Comparison of ENCODE assay signal across 8 cellular contexts in genomic region chr11:118928108-118928869, GRCh38. TPM values are rescaled to one million over a fixed set of nuclear protein-coding genes. Genes with fewer than 3 reads are reported as not detected.
DNase-seq lines count a peak whose midpoint lies in the region; ATAC-seq and TF ChIP-seq lines count a peak whose summit lies in the region.

No MANE protein-coding gene starts in this region.

- peak; percentile 68 for ATAC-seq in activated T-helper 17 cell treated with anti-CD3 and anti-CD28 coated beads, Interleukin-2, amount 50 U/mL, for 72 hours (replicated peaks)
- ATAC-seq in natural killer cell treated with Interleukin-12 subunit alpha and Interleukin-12 subunit beta and Interleukin-15 and Interleukin-18, amount 100 ng/mL, for 72 hours, result peak; percentile 72 to 82

- peak; percentile 95 for DNase-seq in DMS79 treated with DMSO at 0.1 percent for 48 hours (lab: John Stamatoyannopoulos, UW)
- peak; percentile 97 for DNase-seq in H7
- DNase-seq in RPMI8226, result peak; percentile 94
- peak; percentile 93 for DNase-seq in fibroblast of peridontal ligament (ENCODE audit: extremely low read depth)
- peak; percentile 91 for DNase-seq in natural killer cell treated with Interleukin-12 subunit alpha and Interleukin-12 subunit beta and Interleukin-15 and Interleukin-18, amount 100 ng/mL, for 72 hours (ENCODE audit: low spot score)

- peaks cover 22% of the 10 kb centered on the region for H3K36me3 Mint-ChIP-seq in activated T-helper 17 cell treated with anti-CD3 and anti-CD28 coated beads, Interleukin-2, amount 50 U/mL, for 72 hours (ENCODE audit: low read depth)
- no peaks in the 10 kb centered on the region for H3K36me3 Mint-ChIP-seq in natural killer cell treated with Interleukin-12 subunit alpha and Interleukin-12 subunit beta and Interleukin-15 and Interleukin-18, amount 100 ng/mL, for 72 hours
- H3K36me3 Mint-ChIP-seq in stimulated activated naive CD8-positive, alpha-beta T cell treated with anti-CD3 and anti-CD28 coated beads, Interleukin-15, Interleukin-2, amounts not matched to agents 100 ng/mL and 50 ng/mL, for 24 hours (ENCODE audit: low read depth), result no peaks in the 10 kb centered on the region

- H2AFZ ChIP-seq in Loucy (ENCODE audit: low read length), result peak overlapping the region; percentile 92

- peak overlapping the region; percentile 83 for H3K4me3 ChIP-seq in H7 (ENCODE audit: insufficient read depth, low read depth, low read length)
- peak overlapping the region; percentile 88 for H3K4me3 ChIP-seq in Loucy (ENCODE audit: low read length, poor library complexity, severe bottlenecking)

- peak; percentile 90 for TF ChIP-seq CTCF in Loucy (conservative IDR thresholded peaks at IDR 0.05; ENCODE audit: low read length)

- H3K4me1 Mint-ChIP-seq in activated T-helper 17 cell treated with anti-CD3 and anti-CD28 coated beads, Interleukin-2, amount 50 U/mL, for 72 hours, result peaks cover 11% of the 10 kb centered on the region
- H3K4me1 Mint-ChIP-seq in natural killer cell treated with Interleukin-12 subunit alpha and Interleukin-12 subunit beta and Interleukin-15 and Interleukin-18, amount 100 ng/mL, for 72 hours (ENCODE audit: low read depth in 2 of 2), result peaks cover 50 to 52% of the 10 kb centered on the region in 2 donors
- peaks cover 57% of the 10 kb centered on the region for H3K4me1 Mint-ChIP-seq in stimulated activated naive CD8-positive, alpha-beta T cell treated with anti-CD3 and anti-CD28 coated beads, Interleukin-15, Interleukin-2, amounts not matched to agents 100 ng/mL and 50 ng/mL, for 24 hours (ENCODE audit: low read depth)

- H3K9me3 ChIP-seq in Loucy (ENCODE audit: insufficient read depth, low read depth, low read length), result no peaks in the 10 kb centered on the region

- peak overlapping the region; percentile 98 for H3K4me3 Mint-ChIP-seq in activated T-helper 17 cell treated with anti-CD3 and anti-CD28 coated beads, Interleukin-2, amount 50 U/mL, for 72 hours
- peak overlapping the region; percentile 95 for H3K4me3 Mint-ChIP-seq in natural killer cell treated with Interleukin-12 subunit alpha and Interleukin-12 subunit beta and Interleukin-15 and Interleukin-18, amount 100 ng/mL, for 72 hours
- peak overlapping the region; percentile 89 for H3K4me3 Mint-ChIP-seq in stimulated activated naive CD8-positive, alpha-beta T cell treated with anti-CD3 and anti-CD28 coated beads, Interleukin-15, Interleukin-2, amounts not matched to agents 100 ng/mL and 50 ng/mL, for 24 hours

- peaks cover 21% of the 10 kb centered on the region for H3K79me2 ChIP-seq in Loucy (ENCODE audit: insufficient read depth, low read length)

- H3K27ac Mint-ChIP-seq in activated T-helper 17 cell treated with anti-CD3 and anti-CD28 coated beads, Interleukin-2, amount 50 U/mL, for 72 hours, result peak overlapping the region; percentile 88
- H3K27ac Mint-ChIP-seq in natural killer cell treated with Interleukin-12 subunit alpha and Interleukin-12 subunit beta and Interleukin-15 and Interleukin-18, amount 100 ng/mL, for 72 hours, result peak overlapping the region; percentile 86 to 89
- peak overlapping the region; percentile 98 for H3K27ac Mint-ChIP-seq in stimulated activated naive CD8-positive, alpha-beta T cell treated with anti-CD3 and anti-CD28 coated beads, Interleukin-15, Interleukin-2, amounts not matched to agents 100 ng/mL and 50 ng/mL, for 24 hours

- peaks cover 29% of the 10 kb centered on the region for H3K4me1 ChIP-seq in Loucy (ENCODE audit: insufficient read depth, low read length, poor library complexity, severe bottlenecking)

- H4K20me1 ChIP-seq in Loucy (ENCODE audit: insufficient read depth, low read length, poor library complexity, severe bottlenecking), result peaks cover 9% of the 10 kb centered on the region

- H3K27me3 ChIP-seq in H7 (ENCODE audit: control insufficient read depth, insufficient read depth, low read length) (no peaks in the 10 kb centered on the region; the same call in 1 of the 2 replicates), Loucy (ENCODE audit: insufficient read depth, low read length, poor library complexity, severe bottlenecking) (no peaks in the 10 kb centered on the region)

- no peaks in the 10 kb centered on the region for H3K9me3 Mint-ChIP-seq in activated T-helper 17 cell treated with anti-CD3 and anti-CD28 coated beads, Interleukin-2, amount 50 U/mL, for 72 hours
- H3K9me3 Mint-ChIP-seq in natural killer cell treated with Interleukin-12 subunit alpha and Interleukin-12 subunit beta and Interleukin-15 and Interleukin-18, amount 100 ng/mL, for 72 hours, result no peaks in the 10 kb centered on the region
- no peaks in the 10 kb centered on the region for H3K9me3 Mint-ChIP-seq in stimulated activated naive CD8-positive, alpha-beta T cell treated with anti-CD3 and anti-CD28 coated beads, Interleukin-15, Interleukin-2, amounts not matched to agents 100 ng/mL and 50 ng/mL, for 24 hours

- no peaks in the 10 kb centered on the region for H3K9me2 ChIP-seq in Loucy (replicated peaks; ENCODE audit: low read depth, low read length)

- H3K4me2 ChIP-seq in Loucy (ENCODE audit: low read depth, low read length, poor library complexity, severe bottlenecking), result peak overlapping the region; percentile 98

- H3K27me3 Mint-ChIP-seq in activated T-helper 17 cell treated with anti-CD3 and anti-CD28 coated beads, Interleukin-2, amount 50 U/mL, for 72 hours, result no peaks in the 10 kb centered on the region
- H3K27me3 Mint-ChIP-seq in natural killer cell treated with Interleukin-12 subunit alpha and Interleukin-12 subunit beta and Interleukin-15 and Interleukin-18, amount 100 ng/mL, for 72 hours, result no peaks in the 10 kb centered on the region
- H3K27me3 Mint-ChIP-seq in stimulated activated naive CD8-positive, alpha-beta T cell treated with anti-CD3 and anti-CD28 coated beads, Interleukin-15, Interleukin-2, amounts not matched to agents 100 ng/mL and 50 ng/mL, for 24 hours, result no peaks in the 10 kb centered on the region

- peak overlapping the region; percentile 80 for H3K9ac ChIP-seq in Loucy (ENCODE audit: low read depth, low read length, poor library complexity, severe bottlenecking)

- no peaks in the 10 kb centered on the region; the same call in 1 of the 2 replicates for H3F3A ChIP-seq in Loucy (ENCODE audit: low read depth)

- no peaks in the 10 kb centered on the region for H3K36me3 ChIP-seq in H7 (replicated peaks; ENCODE audit: control insufficient read depth, insufficient read depth, low read length)
- no peaks in the 10 kb centered on the region for H3K36me3 ChIP-seq in Loucy (ENCODE audit: insufficient read depth, low read length)

RNA-seq across cellular contexts. Expression of gene BCL9L, which starts 2.6 kb away (rescaled TPM):
- 15.8 and 18.5 TPM in 2 replicates for total RNA-seq in H7 (2014; rRNA removed; shearing (Covaris generic))
- total RNA-seq in activated T-helper 17 cell treated with anti-CD3 and anti-CD28 coated beads, Interleukin-2, amount 50 U/mL, for 72 hours, result 10 to 100 TPM; 30.2 to 49.6 TPM
- total RNA-seq in natural killer cell treated with Interleukin-12 subunit alpha and Interleukin-12 subunit beta and Interleukin-15 and Interleukin-18, amount 100 ng/mL, for 72 hours, result 10 to 100 TPM; 33.5 to 62.2 TPM

RNA-seq across cellular contexts. Expression of gene UPK2, which starts 27.8 kb away (rescaled TPM):
- 0.21 TPM in 1 of 2 replicates, not detected in the other for total RNA-seq in H7 (2014; rRNA removed; shearing (Covaris generic))
- total RNA-seq in activated T-helper 17 cell treated with anti-CD3 and anti-CD28 coated beads, Interleukin-2, amount 50 U/mL, for 72 hours, result 1 to 10 TPM in 1 of 2 donors, under 1 TPM in 1; 0.43 to 7.1 TPM
- total RNA-seq in natural killer cell treated with Interleukin-12 subunit alpha and Interleukin-12 subunit beta and Interleukin-15 and Interleukin-18, amount 100 ng/mL, for 72 hours, result 1 to 10 TPM in 1 of 2 donors, under 1 TPM in 1; 0.64 to 1.1 TPM

RNA-seq across cellular contexts. Expression of gene FOXR1, which starts 43.3 kb away (rescaled TPM):
- not detected in 2 replicates for total RNA-seq in H7 (2014; rRNA removed; shearing (Covaris generic))
- total RNA-seq in activated T-helper 17 cell treated with anti-CD3 and anti-CD28 coated beads, Interleukin-2, amount 50 U/mL, for 72 hours, result under 1 TPM in 1 of 2 donors, not detected in 1; 0.98 TPM
- total RNA-seq in natural killer cell treated with Interleukin-12 subunit alpha and Interleukin-12 subunit beta and Interleukin-15 and Interleukin-18, amount 100 ng/mL, for 72 hours, result not detected

RNA-seq across cellular contexts. Expression of gene CXCR5, which starts 44.6 kb away (rescaled TPM):
- total RNA-seq in H7 (2014; rRNA removed; shearing (Covaris generic)), result 0.04 TPM in 1 of 2 replicates, not detected in the other
- total RNA-seq in activated T-helper 17 cell treated with anti-CD3 and anti-CD28 coated beads, Interleukin-2, amount 50 U/mL, for 72 hours, result 10 to 100 TPM in 1 of 2 donors, 1 to 10 TPM in 1; 8.0 to 20.2 TPM
- total RNA-seq in natural killer cell treated with Interleukin-12 subunit alpha and Interleukin-12 subunit beta and Interleukin-15 and Interleukin-18, amount 100 ng/mL, for 72 hours, result 1 to 10 TPM; 3.1 to 6.3 TPM

Comparison
In these comparisons a context has a peak if more than half of its experiments do, and no peak if none do; other contexts are left out.
1. Peak in every context shown above with its lines: DNase-seq, ATAC-seq and H3K4me3 ChIP-seq.